ENCODE assay signal across 27 cellular contexts in genomic region chr5:82984786-82985762, GRCh38.
DNase-seq lines count a peak whose midpoint lies in the region; ATAC-seq, FAIRE-seq and TF ChIP-seq lines count a peak whose summit lies in the region.
"Had no signal": no experiment of that assay in that cellular context is flagged by ENCODE, and none has a peak within 500 bp of the region (broad histone marks: within the 10 kb centered on the region; RNA-seq: fewer than 3 reads in every experiment).

No MANE protein-coding gene starts in this region.

- peak; percentile 50 for FAIRE-seq in H1 (lab: Jason Lieb, UNC)

- CTCF ChIA-PET in H1 (lab: Charles Lee; ENCODE audit: partially characterized antibody) = interaction anchor here (0.6 kb wide), 1 partner anchor 395 kb away, joined by 3 read pairs; no protein-coding TSS in a partner anchor

- no peaks in the 10 kb centered on the region for H3K23me2 ChIP-seq in H1 (ENCODE audit: low read depth, low read length)

- H4K8ac ChIP-seq in H1 (ENCODE audit: extremely low read depth, insufficient read depth, low read length) (no peak overlapping the region), neuronal stem cell (ENCODE audit: low read depth, low read length) (no peak overlapping the region)

- H3K9ac ChIP-seq in H1 (replicated peaks in 1 of 4; ENCODE audit: extremely low read depth in 1 of 4, low read depth in 3 of 4, low read length in 3 of 4) (no peak overlapping the region), neuronal stem cell (ENCODE audit: low read depth, low read length, poor library complexity) (no peak overlapping the region)

- H2BK120ac ChIP-seq in H1 (replicated peaks; ENCODE audit: low read depth, low read length) (no peak overlapping the region), neuronal stem cell (ENCODE audit: low read depth, low read length) (no peak overlapping the region)

- no peak for TF ChIP-seq RAD21 in H1 (IDR thresholded peaks at IDR 0.05 in 1 of 2, conservative IDR thresholded peaks at IDR 0.05 in 1 of 2; ENCODE audit: low read depth in 2 of 2, low read length in 2 of 2)

- no peak for DNase-seq in H1 (ENCODE audit: low read depth in 1 of 2, low spot score in 2 of 2)
- no peak for DNase-seq in neuronal stem cell (ENCODE audit: low spot score)
- no peak for DNase-seq in NCI-H146 (lab: John Stamatoyannopoulos, UW)
- no peak for DNase-seq in OCI-M1 (lab: John Stamatoyannopoulos, UW)
- DNase-seq: activated CD4-positive, alpha-beta T cell treated with anti-CD3 and anti-CD28 coated beads, Interleukin-2, amount 50 U/mL, for 1 hour; activated CD8-positive, alpha-beta memory T cell treated with anti-CD3 and anti-CD28 coated beads, Interleukin-2, amount 50 U/mL, for 48 hours; activated gamma-delta T cell; adrenal gland; CD8-positive, alpha-beta T cell; DMS79; foreskin melanocyte; H7; KG1; kidney glomerular epithelial cell; MV-4-11; NCI-H2081 treated with DMSO at 0.1 percent for 48 hours; right cardiac atrium; T-cell; testis had no signal

- H2BK5ac ChIP-seq in H1 (ENCODE audit: low read depth, low read length) = no peak overlapping the region
- H2BK5ac ChIP-seq in neuronal stem cell (ENCODE audit: low read length) = no peak overlapping the region

- H3K27ac ChIP-seq in H1 (ENCODE audit: low read depth, low read length) (no peak overlapping the region), neuronal stem cell (replicated peaks; ENCODE audit: low read length) (no peak overlapping the region)
- H3K27ac ChIP-seq: adrenal gland, breast epithelium, testis had no signal

- H2BK15ac ChIP-seq in H1 (ENCODE audit: low read length) (no peak overlapping the region), neuronal stem cell (ENCODE audit: low read length) (no peak overlapping the region)

- H2AK5ac ChIP-seq in H1 (ENCODE audit: low read depth, low read length) = no peak overlapping the region
- H2AK5ac ChIP-seq in neuronal stem cell (ENCODE audit: low read depth, low read length) = no peak overlapping the region

- WGBS in H1 (ENCODE audit: extremely low coverage in 1 of 2, insufficient coverage in 1 of 2, insufficient read length in 1 of 2, insufficient replicate concordance in 2 of 2, low coverage in 1 of 2, low lambda C conversion rate in 2 of 2, missing lambda C conversion rate in 1 of 2), 2 experiments = 73% methylated on average over 10 of the region's 10 CpGs; no CpG with 5 or more reads in 1 of the 2 experiments
- WGBS in neuronal stem cell (ENCODE audit: extremely low coverage in 2 of 2, insufficient read length in 2 of 2, insufficient replicate concordance in 1 of 2), 2 donors = no CpG with 5 or more reads among the region's 10 CpGs

- no peaks in the 10 kb centered on the region for H3K9me3 ChIP-seq in H1 (ENCODE audit: insufficient read depth in 2 of 2, low read depth in 1 of 2, low read length in 1 of 2)
- no peaks in the 10 kb centered on the region for H3K9me3 ChIP-seq in neuronal stem cell (replicated peaks in 1 of 2; ENCODE audit: control insufficient read depth in 2 of 2, insufficient read depth in 1 of 2, low read depth in 1 of 2, low read length in 2 of 2)
- H3K9me3 ChIP-seq: adrenal gland, breast epithelium, testis had no signal

- H3K23ac ChIP-seq in H1 (ENCODE audit: insufficient read length) = no peak overlapping the region
- H3K23ac ChIP-seq in neuronal stem cell (ENCODE audit: low read depth, low read length, poor library complexity) = no peak overlapping the region

- peak; percentile 56 for ATAC-seq in GM19043 (IDR thresholded peaks at IDR 0.05; ENCODE audit: low read depth, unreplicated experiment)
- ATAC-seq in HG03432 (IDR thresholded peaks at IDR 0.05; ENCODE audit: unreplicated experiment) = peak; percentile 62
- ATAC-seq in HG03280 (IDR thresholded peaks at IDR 0.05; ENCODE audit: unreplicated experiment) = no peak
- ATAC-seq in GM21528 (IDR thresholded peaks at IDR 0.05; ENCODE audit: low FRiP score, unreplicated experiment) = no peak
- ATAC-seq: CD8-positive, alpha-beta T cell; natural killer cell treated with Interleukin-12 subunit alpha and Interleukin-12 subunit beta and Interleukin-15 and Interleukin-18, amount 100 ng/mL, for 72 hours; right cardiac atrium; Right ventricle myocardium inferior; stimulated activated effector memory CD8-positive, alpha-beta T cell treated with anti-CD3 and anti-CD28 coated beads, Interleukin-12 subunit alpha, Interleukin-12 subunit beta, amount 100 ng/mL, for 72 hours; T-cell had no signal

- no peak for TF ChIP-seq POLR2A in H1 (IDR thresholded peaks at IDR 0.05; ENCODE audit: control extremely low read depth in 1 of 2, low read depth in 2 of 2, low read length in 2 of 2)

- H4K5ac ChIP-seq in H1 (ENCODE audit: insufficient read length, low read depth, low read length) = no peak overlapping the region

- no peak for TF ChIP-seq EP300 in H1 (IDR thresholded peaks at IDR 0.05; ENCODE audit: borderline replicate concordance in 1 of 2, low read depth in 2 of 2, low read length in 2 of 2)

- no peak overlapping the region for H3K56ac ChIP-seq in H1 (replicated peaks; ENCODE audit: insufficient read length, low read depth, low read length)

- H3K14ac ChIP-seq in H1 (ENCODE audit: insufficient read length) (no peak overlapping the region), neuronal stem cell (ENCODE audit: low read length) (no peak overlapping the region)

- H2BK12ac ChIP-seq in H1 (ENCODE audit: low read depth, low read length) = no peak overlapping the region
- H2BK12ac ChIP-seq in neuronal stem cell (ENCODE audit: low read length) = no peak overlapping the region

- no peak overlapping the region for H3K4ac ChIP-seq in H1 (replicated peaks; ENCODE audit: insufficient read length, low read depth, low read length)
- no peak overlapping the region for H3K4ac ChIP-seq in neuronal stem cell (ENCODE audit: low read length)

- H3K27me3 ChIP-seq in H1 (replicated peaks in 1 of 4; ENCODE audit: control insufficient read depth in 3 of 4, extremely low read depth in 1 of 4, insufficient read depth in 3 of 4, low read length in 3 of 4) = no peaks in the 10 kb centered on the region
- no peaks in the 10 kb centered on the region for H3K27me3 ChIP-seq in neuronal stem cell (ENCODE audit: control insufficient read depth in 3 of 3, insufficient read depth in 3 of 3, low read depth in 1 of 3, low read length in 3 of 3)
- H3K27me3 ChIP-seq: adrenal gland, breast epithelium, testis had no signal

- POLR2A ChIA-PET in H1 (lab: Charles Lee; ENCODE audit: partially characterized antibody) = interaction anchor here (0.9 kb wide), 1 partner anchor 92 kb away, joined by 3 read pairs; the partner anchor contains the start of genes TMEM167A and XRCC4

- H3K4me3 ChIP-seq in H1 (ENCODE audit: extremely low read depth in 1 of 4, insufficient read depth in 2 of 4, low read depth in 3 of 4, low read length in 4 of 4) = no peak overlapping the region
- H3K4me3 ChIP-seq in neuronal stem cell (ENCODE audit: low read length in 2 of 2) = no peak overlapping the region
- H3K4me3 ChIP-seq: adrenal gland, breast epithelium, testis had no signal

- H3K79me2 ChIP-seq in H1 (ENCODE audit: control insufficient read depth in 1 of 2, insufficient read depth in 2 of 2, low read length in 2 of 2) = no peaks in the 10 kb centered on the region

- H3K18ac ChIP-seq in H1 (ENCODE audit: extremely low read depth, low read length) = no peak overlapping the region
- H3K18ac ChIP-seq in neuronal stem cell (ENCODE audit: low read length) = no peak overlapping the region

- H2AFZ ChIP-seq in H1 (ENCODE audit: low read length) = 0 out of 2 replicates have a peak overlapping the region, but pooled peaks have one; percentile 23
- H2AFZ ChIP-seq in neuronal stem cell (ENCODE audit: low read length) = peak overlapping the region; percentile 73

- H3K4me1 ChIP-seq in H1 (replicated peaks in 1 of 4; ENCODE audit: control insufficient read depth in 3 of 4, insufficient read depth in 4 of 4, low read length in 3 of 4) = peaks cover 0 to 10% (median 3%) of the 10 kb centered on the region in 4 experiments; a peak in 2 of 7 replicates
- peaks cover 0 to 9% of the 10 kb centered on the region in 2 donors for H3K4me1 ChIP-seq in neuronal stem cell (ENCODE audit: control insufficient read depth in 2 of 2, insufficient read depth in 1 of 2, low read depth in 1 of 2, low read length in 2 of 2)
- H3K4me1 ChIP-seq: adrenal gland, breast epithelium, testis had no signal

- no peaks in the 10 kb centered on the region for H3K79me1 ChIP-seq in H1 (ENCODE audit: low read depth, low read length)
- no peaks in the 10 kb centered on the region for H3K79me1 ChIP-seq in neuronal stem cell (ENCODE audit: low read depth, low read length)

- H3K36me3 ChIP-seq in H1 (ENCODE audit: control insufficient read depth in 2 of 4, insufficient read depth in 4 of 4, low read length in 3 of 4) (no peaks in the 10 kb centered on the region), neuronal stem cell (replicated peaks in 1 of 2; ENCODE audit: control insufficient read depth in 2 of 2, insufficient read depth in 2 of 2, low read length in 2 of 2) (no peaks in the 10 kb centered on the region)
- H3K36me3 ChIP-seq: adrenal gland, breast epithelium had no signal

- no peak overlapping the region for H2BK20ac ChIP-seq in H1 (ENCODE audit: low read length)

- no peaks in the 10 kb centered on the region for H4K20me1 ChIP-seq in H1 (replicated peaks in 1 of 2; ENCODE audit: control insufficient read depth in 1 of 2, insufficient read depth in 2 of 2, low read length in 2 of 2)

- H4K91ac ChIP-seq in H1 (replicated peaks; ENCODE audit: insufficient read length, low read length) (no peak overlapping the region), neuronal stem cell (ENCODE audit: low read depth, low read length, poor library complexity) (no peak overlapping the region)

- no peak overlapping the region for H3K4me2 ChIP-seq in H1 (ENCODE audit: insufficient read depth in 1 of 2, low read depth in 2 of 2, low read length in 2 of 2)
- H3K4me2 ChIP-seq in neuronal stem cell (ENCODE audit: insufficient read depth, low read length, poor library complexity, severe bottlenecking) = no peak overlapping the region

- TF ChIP-seq CTCF in H1 (IDR thresholded peaks at IDR 0.05; ENCODE audit: control extremely low read depth in 1 of 3, insufficient read depth in 1 of 3, low read depth in 1 of 3, low read length in 3 of 3) = no peak

TF ChIP-seq in H1, 55 proteins besides CTCF, POLR2A, EP300 and RAD21 (continues in another document):
- no peak for TF ChIP-seq ATF2 (IDR thresholded peaks at IDR 0.05; ENCODE audit: low read length)
- TF ChIP-seq NRF1 (IDR thresholded peaks at IDR 0.05; ENCODE audit: low read depth, low read length) = no peak
- TF ChIP-seq BCL11A (IDR thresholded peaks at IDR 0.05; ENCODE audit: low read depth in 2 of 2, low read length in 2 of 2) = no peak

Comparison
In these comparisons a context has a peak if more than half of its experiments do, and no peak if none do; other contexts are left out.
1. ATAC-seq: peak in GM19043 (single experiment) and HG03432 (single experiment); none in HG03280 (single experiment) and GM21528 (single experiment).